In the genomic region with DNA sequence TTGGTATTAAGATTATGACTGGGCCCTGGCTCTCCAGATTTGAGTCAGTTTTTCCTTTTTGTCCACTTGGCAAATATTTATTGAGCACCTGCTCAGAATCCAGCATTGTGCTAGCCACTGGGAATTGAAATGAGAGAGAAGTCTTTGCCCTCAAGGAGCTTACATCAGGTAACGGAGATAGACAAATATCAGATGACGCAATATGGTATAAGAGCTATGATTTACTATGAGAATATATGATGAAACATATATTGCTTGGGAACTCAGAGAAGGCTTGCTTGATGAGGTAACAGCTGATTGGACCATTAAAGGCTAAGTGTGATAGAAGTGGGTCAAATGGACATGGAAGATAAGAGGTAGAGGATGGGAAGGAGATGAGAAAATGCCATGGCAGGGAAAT, we compare ENCODE assay signal across 35 cellular contexts. TPM values are rescaled to one million over a fixed set of nuclear protein-coding genes. Genes with fewer than 3 reads are reported as not detected.
"Had no signal": no experiment of that assay in that cellular context is flagged by ENCODE, and none has a peak within 500 bp of the region (broad histone marks: within the 10 kb centered on the region; RNA-seq: fewer than 3 reads in every experiment).

No MANE protein-coding gene starts in this region.

- H3K4me3 ChIP-seq: adrenal gland, body of pancreas, colonic mucosa, esophagus squamous epithelium, gastroesophageal sphincter, heart right ventricle had no signal

- H3K9me3 Mint-ChIP-seq: activated B cell treated with CpG ODN at 0.5 μM for 24 hours; activated CD8-positive, alpha-beta T cell treated with anti-CD3 and anti-CD28 coated beads for 36 hours; activated naive CD4-positive, alpha-beta T cell treated with anti-CD3 and anti-CD28 coated beads for 36 hours; activated naive CD4-positive, alpha-beta T cell treated with anti-CD3 and anti-CD28 coated beads, Interleukin-2, amount 50 U/mL, for 24 hours; activated naive CD8-positive, alpha-beta T cell treated with anti-CD3 and anti-CD28 coated beads for 36 hours; activated naive CD8-positive, alpha-beta T cell treated with anti-CD3 and anti-CD28 coated beads, Interleukin-2, amount 50 U/mL, for 24 hours; activated T-cell treated with anti-CD3 and anti-CD28 coated beads, Interleukin-2, amount 50 U/mL, for 4 hours; activated T-helper 2 cell treated with anti-CD3 and anti-CD28 coated beads, Interferon-gamma antibody, Interleukin-2, Interleukin-4, amounts not matched to agents 10 μg/mL and 5 μg/mL and 100 μg/mL, durations not matched to agents 14 hours and 24 hours and 36 hours; T-helper 1 cell treated with Interleukin-12 subunit alpha and Interleukin-12 subunit beta and Interleukin-4 antibody, amounts not matched to agents 30 μg/mL and 1 μg/mL, for 36 hours; T-helper 2 cell treated with Interferon-gamma antibody and Interleukin-4, amounts not matched to agents 5 μg/mL and 100 μg/mL, for 36 hours had no signal

- H3K36me3 ChIP-seq: adrenal gland, colonic mucosa, WERI-Rb-1 had no signal

- H3K27ac ChIP-seq: adrenal gland, body of pancreas, colonic mucosa, epithelial cell of prostate, esophagus squamous epithelium, gastroesophageal sphincter, heart right ventricle, WERI-Rb-1 had no signal

- H3K4me3 Mint-ChIP-seq: activated B cell treated with CpG ODN at 0.5 μM for 24 hours; activated CD8-positive, alpha-beta T cell treated with anti-CD3 and anti-CD28 coated beads for 36 hours; activated naive CD4-positive, alpha-beta T cell treated with anti-CD3 and anti-CD28 coated beads for 36 hours; activated naive CD4-positive, alpha-beta T cell treated with anti-CD3 and anti-CD28 coated beads, Interleukin-2, amount 50 U/mL, for 24 hours; activated naive CD8-positive, alpha-beta T cell treated with anti-CD3 and anti-CD28 coated beads for 36 hours; activated naive CD8-positive, alpha-beta T cell treated with anti-CD3 and anti-CD28 coated beads, Interleukin-2, amount 50 U/mL, for 24 hours; activated T-cell treated with anti-CD3 and anti-CD28 coated beads, Interleukin-2, amount 50 U/mL, for 4 hours; T-helper 1 cell treated with Interleukin-12 subunit alpha and Interleukin-12 subunit beta and Interleukin-4 antibody, amounts not matched to agents 30 μg/mL and 1 μg/mL, for 36 hours; T-helper 2 cell treated with Interferon-gamma antibody and Interleukin-4, amounts not matched to agents 5 μg/mL and 100 μg/mL, for 36 hours had no signal

- ATAC-seq: activated CD4-positive, CD25-positive, alpha-beta regulatory T cell treated with anti-CD3 and anti-CD28 coated beads, Interleukin-2, amount 50 U/mL, for 24 hours; activated CD8-positive, alpha-beta T cell treated with anti-CD3 and anti-CD28 coated beads for 36 hours; activated naive CD8-positive, alpha-beta T cell treated with anti-CD3 and anti-CD28 coated beads, Interleukin-2, amount 50 U/mL, for 24 hours; activated T-cell treated with anti-CD3 and anti-CD28 coated beads, Interleukin-2, amount 50 U/mL, for 4 hours; body of pancreas; gastroesophageal sphincter; heart right ventricle had no signal

- H3K27ac Mint-ChIP-seq: activated B cell treated with CpG ODN at 0.5 μM for 24 hours; activated naive CD4-positive, alpha-beta T cell treated with anti-CD3 and anti-CD28 coated beads for 36 hours; activated naive CD8-positive, alpha-beta T cell treated with anti-CD3 and anti-CD28 coated beads for 36 hours; activated naive CD8-positive, alpha-beta T cell treated with anti-CD3 and anti-CD28 coated beads, Interleukin-2, amount 50 U/mL, for 24 hours; activated T-helper 2 cell treated with anti-CD3 and anti-CD28 coated beads, Interferon-gamma antibody, Interleukin-2, Interleukin-4, amounts not matched to agents 10 μg/mL and 5 μg/mL and 100 μg/mL, durations not matched to agents 14 hours and 24 hours and 36 hours; T-helper 1 cell treated with Interleukin-12 subunit alpha and Interleukin-12 subunit beta and Interleukin-4 antibody, amounts not matched to agents 30 μg/mL and 1 μg/mL, for 36 hours; T-helper 2 cell treated with Interferon-gamma antibody and Interleukin-4, amounts not matched to agents 5 μg/mL and 100 μg/mL, for 36 hours had no signal

- H3K4me1 ChIP-seq: adrenal gland, body of pancreas, colonic mucosa, gastroesophageal sphincter, heart right ventricle had no signal

- H3K27me3 ChIP-seq: adrenal gland, body of pancreas, colonic mucosa, gastroesophageal sphincter, heart right ventricle had no signal

- H3K4me1 Mint-ChIP-seq: activated B cell treated with CpG ODN at 0.5 μM for 24 hours; activated naive CD4-positive, alpha-beta T cell treated with anti-CD3 and anti-CD28 coated beads, Interleukin-2, amount 50 U/mL, for 24 hours; activated naive CD8-positive, alpha-beta T cell treated with anti-CD3 and anti-CD28 coated beads for 36 hours; activated naive CD8-positive, alpha-beta T cell treated with anti-CD3 and anti-CD28 coated beads, Interleukin-2, amount 50 U/mL, for 24 hours had no signal

- DNase-seq: activated B cell treated with CpG ODN at 0.5 μM for 24 hours; activated CD4-positive, alpha-beta T cell treated with anti-CD3 and anti-CD28 coated beads for 48 hours; activated CD4-positive, alpha-beta T cell treated with anti-CD3 and anti-CD28 coated beads, Interleukin-2, amount 50 U/mL, for 1 hour; activated CD4-positive, alpha-beta T cell treated with anti-CD3 and anti-CD28 coated beads, Interleukin-2, amount 50 U/mL, for 48 hours; activated CD8-positive, alpha-beta memory T cell treated with anti-CD3 and anti-CD28 coated beads for 24 hours; activated CD8-positive, alpha-beta T cell treated with anti-CD3 and anti-CD28 coated beads for 36 hours; activated effector memory CD4-positive, alpha-beta T cell treated with anti-CD3 and anti-CD28 coated beads, Interleukin-2, amount 50 U/mL, for 16 hours; activated naive CD4-positive, alpha-beta T cell treated with anti-CD3 and anti-CD28 coated beads for 36 hours; activated naive CD8-positive, alpha-beta T cell treated with anti-CD3 and anti-CD28 coated beads for 36 hours; activated naive CD8-positive, alpha-beta T cell treated with anti-CD3 and anti-CD28 coated beads, Interleukin-2, amount 50 U/mL, for 24 hours; activated T-cell treated with anti-CD3 and anti-CD28 coated beads, Interleukin-2, amount 50 U/mL, for 4 hours; adrenal gland; amygdala; aorta; body of pancreas; caudate nucleus; colonic mucosa; effector CD8-positive, alpha-beta T cell; esophagus squamous epithelium; foreskin melanocyte; heart right ventricle; T1000; WERI-Rb-1 had no signal

- H3K27me3 Mint-ChIP-seq: activated B cell treated with CpG ODN at 0.5 μM for 24 hours; activated CD8-positive, alpha-beta T cell treated with anti-CD3 and anti-CD28 coated beads for 36 hours; activated naive CD4-positive, alpha-beta T cell treated with anti-CD3 and anti-CD28 coated beads, Interleukin-2, amount 50 U/mL, for 24 hours; activated naive CD8-positive, alpha-beta T cell treated with anti-CD3 and anti-CD28 coated beads for 36 hours; activated naive CD8-positive, alpha-beta T cell treated with anti-CD3 and anti-CD28 coated beads, Interleukin-2, amount 50 U/mL, for 24 hours had no signal

- H3K9me3 ChIP-seq: adrenal gland, body of pancreas, colonic mucosa, esophagus squamous epithelium, gastroesophageal sphincter, heart right ventricle had no signal

- FAIRE-seq: endometrium, endothelial cell of umbilical vein had no signal

RNA-seq across cellular contexts. Expression of gene GPR88, which starts 41.0 kb away (rescaled TPM):
- total RNA-seq: activated B cell treated with CpG ODN at 0.5 μM for 24 hours; activated naive CD4-positive, alpha-beta T cell treated with anti-CD3 and anti-CD28 coated beads for 36 hours; activated T-cell treated with anti-CD3 and anti-CD28 coated beads, Interleukin-2, amount 50 U/mL, for 4 hours; activated T-helper 2 cell treated with anti-CD3 and anti-CD28 coated beads, Interferon-gamma antibody, Interleukin-2, Interleukin-4, amounts not matched to agents 10 μg/mL and 5 μg/mL and 100 μg/mL, durations not matched to agents 14 hours and 24 hours and 36 hours; dermis microvascular lymphatic vessel endothelial cell; esophagus squamous epithelium; fibroblast of lung; fibroblast of villous mesenchyme had no signal
- polyA plus RNA-seq: fibroblast of lung had no signal
